Comparison of ENCODE assay signal across 1 cellular context in genomic region chr20:50309764-50310672, GRCh38.
TF ChIP-seq lines count a peak whose summit lies in the region.

No MANE protein-coding gene starts in this region.

TF ChIP-seq in GM23338, 12 proteins besides CTCF, POLR2A, EP300 and RAD21 (continued from another document):
- TF ChIP-seq ZNF462 (CRISPR knock-in tag; IDR thresholded peaks at IDR 0.05) = no peak
- TF ChIP-seq ZNF114 (CRISPR knock-in tag; IDR thresholded peaks at IDR 0.05) = no peak
- TF ChIP-seq STAT1 (IDR thresholded peaks at IDR 0.05; ENCODE audit: unreplicated experiment) = no peak
- no peak for TF ChIP-seq JUNB (IDR thresholded peaks at IDR 0.05; ENCODE audit: unreplicated experiment)
- no peak for TF ChIP-seq NANOG (IDR thresholded peaks at IDR 0.05; ENCODE audit: borderline replicate concordance)
- no peak for TF ChIP-seq EZH2phosphoT487 (IDR thresholded peaks at IDR 0.05; ENCODE audit: unreplicated experiment)
- no peak for TF ChIP-seq ZNF331 (CRISPR knock-in tag; IDR thresholded peaks at IDR 0.05; ENCODE audit: low read depth)
- no peak for TF ChIP-seq ETS1 (IDR thresholded peaks at IDR 0.05)
